Comparison of ENCODE assay signal across 8 cellular contexts in the genomic region with DNA sequence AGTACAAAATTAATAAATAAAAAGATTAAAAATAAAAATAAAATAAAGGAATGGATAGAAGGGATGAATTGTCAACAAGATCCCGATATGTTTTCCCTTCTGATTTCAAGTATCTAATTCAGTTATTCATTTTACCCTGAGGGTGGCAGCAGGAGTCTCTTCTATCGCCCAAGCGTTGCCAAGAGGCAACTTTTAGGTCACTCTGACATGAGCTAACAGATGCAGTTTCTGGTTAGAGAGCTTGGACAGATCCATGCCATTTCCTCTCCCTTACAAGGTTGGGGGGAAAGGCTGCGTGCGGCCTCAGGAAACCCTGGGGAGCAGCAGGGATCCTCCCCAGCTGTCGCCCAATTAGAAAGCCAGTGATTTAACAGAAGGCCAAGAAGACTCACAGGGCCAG. TPM values are rescaled to one million over a fixed set of nuclear protein-coding genes. Genes with fewer than 3 reads are reported as not detected.
DNase-seq lines count a peak whose midpoint lies in the region; ATAC-seq and TF ChIP-seq lines count a peak whose summit lies in the region.

No MANE protein-coding gene starts in this region.

- dilution Hi-C loops in IMR-90 (cut with HindIII; ENCODE audit: low sequenced_read_pairs, unreplicated experiment), result no loop called here

- H3K27me3 ChIP-seq in IMR-90 (ENCODE audit: control insufficient read depth, insufficient read depth, low read length), result peaks cover 3% of the 10 kb centered on the region; the same call in 1 of the 2 replicates
- H3K27me3 ChIP-seq in brain microvascular endothelial cell (replicated peaks), result no peaks in the 10 kb centered on the region

- H2BK20ac ChIP-seq in IMR-90 (ENCODE audit: low read depth, low read length), result no peak overlapping the region

- in situ Hi-C loops in IMR-90 (cut with MboI; ENCODE audit: low sequenced_read_pairs) (no loop called here), SK-MEL-5 (cut with HindIII; ENCODE audit: low pct_unique_long_range_greater_than_20kb, low sequenced_read_pairs) (no loop called here), brain microvascular endothelial cell (cut with HindIII; ENCODE audit: low pct_ligation_motif_present, low sequenced_read_pairs) (no loop called here)

- H3K4me1 ChIP-seq in IMR-90 (ENCODE audit: control insufficient read depth, insufficient read depth, low read length), result no peaks in the 10 kb centered on the region

- H3K27ac ChIP-seq in IMR-90 (ENCODE audit: insufficient read depth, low read length) (no peak overlapping the region), brain microvascular endothelial cell (no peak overlapping the region)

- H3K56ac ChIP-seq in IMR-90 (ENCODE audit: extremely low read depth, insufficient read depth, low read length), result no peak overlapping the region

- H4K5ac ChIP-seq in IMR-90 (ENCODE audit: low read depth, low read length), result no peak overlapping the region

- H2AK9ac ChIP-seq in IMR-90 (replicated peaks; ENCODE audit: low read depth, low read length, poor library complexity), result no peak overlapping the region

- no peak overlapping the region for H4K8ac ChIP-seq in IMR-90 (ENCODE audit: low read depth in 2 of 2, low read length in 2 of 2)

- no peak overlapping the region for H2BK5ac ChIP-seq in IMR-90 (ENCODE audit: low read depth, low read length, poor library complexity, severe bottlenecking)

- no TSS peak for BruUV-seq in IMR-90 (replicated peaks; lab: Mats Ljungman, UMichigan)

- H3K18ac ChIP-seq in IMR-90 (ENCODE audit: low read depth, low read length), result no peak overlapping the region

- no peak for TF ChIP-seq POLR2A in IMR-90 (IDR thresholded peaks at IDR 0.05; ENCODE audit: low read depth, low read length)

- H3K9me3 ChIP-seq in IMR-90 (ENCODE audit: control insufficient read depth, insufficient read depth, low read length), result no peaks in the 10 kb centered on the region

- H4K20me1 ChIP-seq in IMR-90 (ENCODE audit: insufficient read depth, low read length), result no peaks in the 10 kb centered on the region

- intact Hi-C loops in IMR-90 (cut with micrococcal nuclease), result loop anchor here (2.0 to 10.0 kb wide), 2 partner anchors 269 to 297 kb away; no protein-coding TSS in a partner anchor

- no peak overlapping the region for H2AFZ ChIP-seq in IMR-90 (replicated peaks; ENCODE audit: low read length, poor library complexity)

- no peak overlapping the region for H3K9ac ChIP-seq in IMR-90 (ENCODE audit: low read depth, low read length)

- TF ChIP-seq CTCF in IMR-90 (conservative IDR thresholded peaks at IDR 0.05; ENCODE audit: low read depth, low read length) (peak; percentile 42), brain microvascular endothelial cell (IDR thresholded peaks at IDR 0.05; ENCODE audit: low read depth, low read length, missing control alignments) (peak; percentile 42)

- H4K91ac ChIP-seq in IMR-90 (ENCODE audit: insufficient read depth, low read depth, low read length), result no peak overlapping the region

- H3K23ac ChIP-seq in IMR-90 (ENCODE audit: low read depth, low read length), result no peak overlapping the region

- no peaks in the 10 kb centered on the region for H3K9me1 ChIP-seq in IMR-90 (ENCODE audit: insufficient read depth, low read length)

- no peak overlapping the region for H2BK15ac ChIP-seq in IMR-90 (ENCODE audit: low read depth, low read length)

- H3K4me3 ChIP-seq in IMR-90 (ENCODE audit: insufficient read depth, low read depth, low read length) (no peak overlapping the region), brain microvascular endothelial cell (ENCODE audit: low read depth, low read length) (no peak overlapping the region)

- H2AK5ac ChIP-seq in IMR-90 (ENCODE audit: low read depth, low read length), result no peak overlapping the region

- CTCF ChIA-PET in IMR-90 (lab: Yijun Ruan, JAX), result interaction anchor here (0.6 to 1.0 kb wide), 3 partner anchors 17 to 1201 kb away, joined by 3 read pairs; no protein-coding TSS in a partner anchor

- peak; percentile 72 for ATAC-seq in IMR-90 (ENCODE audit: low read depth)
- ATAC-seq in GM18861 (IDR thresholded peaks at IDR 0.05; ENCODE audit: unreplicated experiment), result no peak

- POLR2A ChIA-PET in IMR-90 (lab: Charles Lee; ENCODE audit: unreplicated experiment), result no interaction called here

- no peak overlapping the region for H3K4ac ChIP-seq in IMR-90 (ENCODE audit: low read depth, low read length)

- H3K79me1 ChIP-seq in IMR-90 (ENCODE audit: low read depth in 1 of 2, low read length in 2 of 2), result no peaks in the 10 kb centered on the region

- DNase-seq in D341Med (ENCODE audit: low spot score), result peak; percentile 51
- DNase-seq in IMR-90, result peak; percentile 45
- peak; percentile 55 for DNase-seq in SK-MEL-5 (ENCODE audit: low read depth, low spot score)
- DNase-seq in brain microvascular endothelial cell, result peak; percentile 12
- peak; percentile 43 for DNase-seq in inferior parietal cortex (ENCODE audit: extremely low spot score)
- peak; percentile 9 for DNase-seq in stimulated activated CD4-positive, alpha-beta T cell treated with anti-CD3 and anti-CD28 coated beads, Interleukin-2, amount 100 ng/mL, for 4 hours (ENCODE audit: low read depth)
- no peak for DNase-seq in NK-92 (lab: John Stamatoyannopoulos, UW; ENCODE audit: unreplicated experiment)

- no peak overlapping the region for H3K4me2 ChIP-seq in IMR-90 (ENCODE audit: low read depth, low read length)

- H3K36me3 ChIP-seq in IMR-90 (ENCODE audit: control insufficient read depth, insufficient read depth, low read length), result no peaks in the 10 kb centered on the region
- no peaks in the 10 kb centered on the region for H3K36me3 ChIP-seq in brain microvascular endothelial cell (replicated peaks)

- no peak overlapping the region for H3K14ac ChIP-seq in IMR-90 (replicated peaks; ENCODE audit: low read depth, low read length)

- no peak overlapping the region for H2BK120ac ChIP-seq in IMR-90 (ENCODE audit: low read depth, low read length)

- WGBS in IMR-90 (ENCODE audit: extremely low coverage in 2 of 2, insufficient read length in 1 of 2), 2 experiments, result no CpG with 5 or more reads among the region's 6 CpGs

- peak; percentile 48 for TF ChIP-seq RAD21 in IMR-90 (IDR thresholded peaks at IDR 0.05; ENCODE audit: low read length)

TF ChIP-seq in IMR-90, 13 proteins besides CTCF, POLR2A, EP300 and RAD21:
- TF ChIP-seq CEBPB (IDR thresholded peaks at IDR 0.05; ENCODE audit: low read depth, low read length) (no peak), RCOR1 (IDR thresholded peaks at IDR 0.05; ENCODE audit: insufficient replicate concordance, low read length) (no peak), CHD1 (IDR thresholded peaks at IDR 0.05; ENCODE audit: low read depth, low read length) (no peak), MAFK (IDR thresholded peaks at IDR 0.05; ENCODE audit: low read depth, low read length) (no peak), SMC3 (IDR thresholded peaks at IDR 0.05; ENCODE audit: low read depth, low read length) (peak; percentile 20; the same call in 1 of the 2 replicates), NFE2L2 (IDR thresholded peaks at IDR 0.05; ENCODE audit: low read depth, low read length) (no peak), FOS (IDR thresholded peaks at IDR 0.05; ENCODE audit: low read depth, low read length) (no peak), RFX5 (IDR thresholded peaks at IDR 0.05; ENCODE audit: low read depth, low read length) (no peak)

RNA-seq across cellular contexts. Expression of gene WAS, which starts 35.3 kb away (rescaled TPM):
- total RNA-seq in IMR-90 (2012; rRNA removed), result not detected in 2 replicates
- polyA plus RNA-seq in IMR-90 (2012; rRNA removed), result 0.09 and 0.14 TPM in 2 replicates
- 0.11 and 0.14 TPM in 2 replicates for polyA plus RNA-seq in IMR-90 (2012; cell fraction: cytosol; rRNA removed)
- 0.74 and 1.1 TPM in 2 replicates for polyA plus RNA-seq in IMR-90 (2012; cell fraction: nucleus; rRNA removed; ENCODE audit: low replicate concordance)
- 0.42 TPM in 1 of 2 replicates, not detected in the other for total RNA-seq in SK-MEL-5 (2014; rRNA removed; shearing (Covaris generic))
- 0.20 TPM in 1 of 2 replicates, not detected in the other for polyA plus RNA-seq in SK-MEL-5 (2015; cell fraction: cytosol; rRNA removed)
- polyA plus RNA-seq in SK-MEL-5 (2015; cell fraction: nucleus; rRNA removed), result 0.39 and 0.75 TPM in 2 replicates

RNA-seq across cellular contexts. Expression of gene SUV39H1, which starts 48.2 kb away (rescaled TPM):
- total RNA-seq in IMR-90 (2012; rRNA removed), result 6.6 and 7.2 TPM in 2 replicates
- 8.6 and 9.9 TPM in 2 replicates for polyA plus RNA-seq in IMR-90 (2012; rRNA removed)
- polyA plus RNA-seq in IMR-90 (2012; cell fraction: cytosol; rRNA removed), result 6.6 and 7.1 TPM in 2 replicates
- 9.5 and 19.5 TPM in 2 replicates for polyA plus RNA-seq in IMR-90 (2012; cell fraction: nucleus; rRNA removed; ENCODE audit: low replicate concordance)
- total RNA-seq in SK-MEL-5 (2014; rRNA removed; shearing (Covaris generic)), result 6.5 and 6.9 TPM in 2 replicates
- polyA plus RNA-seq in SK-MEL-5 (2015; cell fraction: cytosol; rRNA removed), result 13.8 and 17.9 TPM in 2 replicates
- 21.4 and 34.1 TPM in 2 replicates for polyA plus RNA-seq in SK-MEL-5 (2015; cell fraction: nucleus; rRNA removed)

RNA-seq across cellular contexts. Expression of gene WDR13, which starts 51.0 kb away (rescaled TPM):
- 60.8 and 62.7 TPM in 2 replicates for total RNA-seq in IMR-90 (2012; rRNA removed)
- polyA plus RNA-seq in IMR-90 (2012; rRNA removed), result 151 and 153 TPM in 2 replicates
- polyA plus RNA-seq in IMR-90 (2012; cell fraction: cytosol; rRNA removed), result 51.4 and 124 TPM in 2 replicates
- polyA plus RNA-seq in IMR-90 (2012; cell fraction: nucleus; rRNA removed; ENCODE audit: low replicate concordance), result 177 and 490 TPM in 2 replicates
- 46.8 and 50.4 TPM in 2 replicates for total RNA-seq in SK-MEL-5 (2014; rRNA removed; shearing (Covaris generic))
- 54.0 and 72.6 TPM in 2 replicates for polyA plus RNA-seq in SK-MEL-5 (2015; cell fraction: cytosol; rRNA removed)
- polyA plus RNA-seq in SK-MEL-5 (2015; cell fraction: nucleus; rRNA removed), result 226 and 244 TPM in 2 replicates
